Comparison of ENCODE assay signal across 34 cellular contexts in genomic region chr3:12252859-12253258, GRCh38. TPM values are rescaled to one million over a fixed set of nuclear protein-coding genes. Genes with fewer than 3 reads are reported as not detected.
"Had no signal": no experiment of that assay in that cellular context is flagged by ENCODE, and none has a peak within 500 bp of the region (broad histone marks: within the 10 kb centered on the region; RNA-seq: fewer than 3 reads in every experiment).

No MANE protein-coding gene starts in this region.

- H3K27me3 Mint-ChIP-seq: T-helper 17 cell had no signal

- H3K27ac Mint-ChIP-seq: activated B cell treated with CpG ODN at 0.5 μM for 24 hours; activated CD4-positive, alpha-beta memory T cell treated with anti-CD3 and anti-CD28 coated beads for 36 hours; activated CD4-positive, alpha-beta T cell treated with anti-CD3 and anti-CD28 coated beads, Interleukin-2, amount 10 ng/mL, durations not matched to agents 24 days and 14 days; activated CD8-positive, alpha-beta T cell treated with anti-CD3 and anti-CD28 coated beads for 36 hours; activated naive CD4-positive, alpha-beta T cell treated with anti-CD3 and anti-CD28 coated beads for 36 hours; activated naive CD4-positive, alpha-beta T cell treated with anti-CD3 and anti-CD28 coated beads, Interleukin-2, amount 50 U/mL, for 72 hours; activated naive CD8-positive, alpha-beta T cell treated with anti-CD3 and anti-CD28 coated beads for 36 hours; activated T-cell treated with anti-CD3 and anti-CD28 coated beads, Interleukin-2, amount 50 U/mL, for 72 hours; activated T-helper 1 cell treated with anti-CD3 and anti-CD28 coated beads, Interleukin-12 subunit alpha, Interleukin-12 subunit beta, Interleukin-2, Interleukin-4 antibody, amounts not matched to agents 30 ng/mL and 10 ng/mL and 1 ng/mL, durations not matched to agents 14 hours and 24 hours and 36 hours; activated T-helper 17 cell treated with anti-CD3 and anti-CD28 coated beads, Interleukin-2, amount 50 U/mL, for 72 hours; T-cell; T-helper 17 cell had no signal

- ATAC-seq: activated CD8-positive, alpha-beta T cell treated with anti-CD3 and anti-CD28 coated beads for 36 hours; activated naive CD4-positive, alpha-beta T cell treated with anti-CD3 and anti-CD28 coated beads, Interleukin-2, amount 50 U/mL, for 72 hours; activated T-cell treated with anti-CD3 and anti-CD28 coated beads, Interleukin-2, amount 50 U/mL, for 4 hours; activated T-cell treated with anti-CD3 and anti-CD28 coated beads, Interleukin-2, amount 50 U/mL, for 72 hours; activated T-helper 17 cell treated with anti-CD3 and anti-CD28 coated beads, Interleukin-2, amount 50 U/mL, for 72 hours; body of pancreas; T-cell; T-helper 17 cell had no signal

- H3K4me1 ChIP-seq: adrenal gland, body of pancreas, breast epithelium had no signal

- H3K27ac ChIP-seq: adrenal gland, body of pancreas, brain microvascular endothelial cell, breast epithelium, VCaP had no signal

- H3K27me3 ChIP-seq: adrenal gland, body of pancreas, brain microvascular endothelial cell, breast epithelium had no signal

- DNase-seq: activated B cell treated with CpG ODN at 0.5 μM for 24 hours; activated CD4-positive, alpha-beta memory T cell treated with anti-CD3 and anti-CD28 coated beads for 36 hours; activated CD4-positive, alpha-beta T cell treated with anti-CD3 and anti-CD28 coated beads for 4 hours; activated CD4-positive, alpha-beta T cell treated with anti-CD3 and anti-CD28 coated beads, Interleukin-2, amount 10 ng/mL, durations not matched to agents 24 days and 14 days; activated CD4-positive, alpha-beta T cell treated with anti-CD3 and anti-CD28 coated beads, Interleukin-2, amount 50 U/mL, for 1 hour; activated CD4-positive, alpha-beta T cell treated with anti-CD3 and anti-CD28 coated beads, Interleukin-2, amount 50 U/mL, for 4 hours; activated CD4-positive, CD25-positive, alpha-beta regulatory T cell treated with anti-CD3 and anti-CD28 coated beads, Interleukin-2, amount 50 U/mL, for 72 hours; activated CD8-positive, alpha-beta memory T cell treated with anti-CD3 and anti-CD28 coated beads, Interleukin-2, amount 50 U/mL, for 4 hours; activated CD8-positive, alpha-beta T cell treated with anti-CD3 and anti-CD28 coated beads for 36 hours; activated effector memory CD4-positive, alpha-beta T cell treated with anti-CD3 and anti-CD28 coated beads, Interleukin-2, amount 50 U/mL, for 16 hours; activated gamma-delta T cell treated with Interleukin-2 at 50 U/mL for 16 hours; activated naive CD4-positive, alpha-beta T cell; activated naive CD4-positive, alpha-beta T cell treated with anti-CD3 and anti-CD28 coated beads for 36 hours; activated naive CD4-positive, alpha-beta T cell treated with anti-CD3 and anti-CD28 coated beads, Interleukin-2, amount 50 U/mL, for 16 hours; activated naive CD8-positive, alpha-beta T cell treated with anti-CD3 and anti-CD28 coated beads for 36 hours; activated T-cell treated with anti-CD3 and anti-CD28 coated beads for 4 hours; activated T-cell treated with anti-CD3 and anti-CD28 coated beads, Interleukin-2, amount 50 U/mL, for 1 hour; activated T-cell treated with anti-CD3 and anti-CD28 coated beads, Interleukin-2, amount 50 U/mL, for 4 hours; activated T-cell treated with anti-CD3 and anti-CD28 coated beads, Interleukin-2, amount 50 U/mL, for 72 hours; adrenal gland; amniotic stem cell; aorta; body of pancreas; brain microvascular endothelial cell; cerebellar nuclear complex; T-cell; T-helper 17 cell; T-helper 9 cell had no signal

- H3K36me3 ChIP-seq: adrenal gland, brain microvascular endothelial cell, breast epithelium had no signal

- H3K4me3 Mint-ChIP-seq: activated B cell treated with CpG ODN at 0.5 μM for 24 hours; activated CD4-positive, alpha-beta memory T cell treated with anti-CD3 and anti-CD28 coated beads for 36 hours; activated CD4-positive, alpha-beta T cell treated with anti-CD3 and anti-CD28 coated beads, Interleukin-2, amount 10 ng/mL, durations not matched to agents 24 days and 14 days; activated CD8-positive, alpha-beta T cell treated with anti-CD3 and anti-CD28 coated beads for 36 hours; activated naive CD4-positive, alpha-beta T cell treated with anti-CD3 and anti-CD28 coated beads for 36 hours; activated naive CD8-positive, alpha-beta T cell treated with anti-CD3 and anti-CD28 coated beads for 36 hours; activated T-cell treated with anti-CD3 and anti-CD28 coated beads, Interleukin-2, amount 50 U/mL, for 4 hours; activated T-cell treated with anti-CD3 and anti-CD28 coated beads, Interleukin-2, amount 50 U/mL, for 72 hours; activated T-helper 1 cell treated with anti-CD3 and anti-CD28 coated beads, Interleukin-12 subunit alpha, Interleukin-12 subunit beta, Interleukin-2, Interleukin-4 antibody, amounts not matched to agents 30 ng/mL and 10 ng/mL and 1 ng/mL, durations not matched to agents 14 hours and 24 hours and 36 hours; activated T-helper 17 cell treated with anti-CD3 and anti-CD28 coated beads, Interleukin-2, amount 50 U/mL, for 72 hours; central memory CD8-positive, alpha-beta T cell; T-cell; T-helper 17 cell had no signal

- H3K4me1 Mint-ChIP-seq: activated B cell treated with CpG ODN at 0.5 μM for 24 hours; activated CD4-positive, alpha-beta T cell treated with anti-CD3 and anti-CD28 coated beads, Interleukin-2, amount 10 ng/mL, durations not matched to agents 24 days and 14 days; activated naive CD8-positive, alpha-beta T cell treated with anti-CD3 and anti-CD28 coated beads for 36 hours; activated T-helper 17 cell treated with anti-CD3 and anti-CD28 coated beads, Interleukin-2, amount 50 U/mL, for 72 hours; central memory CD8-positive, alpha-beta T cell; T-cell; T-helper 17 cell had no signal

- H3K36me3 Mint-ChIP-seq: activated CD4-positive, alpha-beta memory T cell treated with anti-CD3 and anti-CD28 coated beads for 36 hours; T-cell had no signal

- H3K9me3 ChIP-seq: body of pancreas had no signal

- H3K4me3 ChIP-seq: adrenal gland, body of pancreas, breast epithelium had no signal

RNA-seq across cellular contexts. Expression of gene PPARG, which starts 36.0 kb away (rescaled TPM):
- total RNA-seq: activated B cell treated with CpG ODN at 0.5 μM for 24 hours had no signal
